ENCODE assay signal across 19 cellular contexts in genomic region chr5:116063950-116064349, GRCh38. TPM values are rescaled to one million over a fixed set of nuclear protein-coding genes. Genes with fewer than 3 reads are reported as not detected.
DNase-seq lines count a peak whose midpoint lies in the region; ATAC-seq, FAIRE-seq and TF ChIP-seq lines count a peak whose summit lies in the region.
"Had no signal": no experiment of that assay in that cellular context is flagged by ENCODE, and none has a peak within 500 bp of the region (broad histone marks: within the 10 kb centered on the region; RNA-seq: fewer than 3 reads in every experiment).

No MANE protein-coding gene starts in this region.

- no peak for TF ChIP-seq CTCF in astrocyte of the cerebellum (IDR thresholded peaks at IDR 0.05; ENCODE audit: low read depth, low read length, missing control alignments)

- no peak overlapping the region for H3K4me3 ChIP-seq in astrocyte of the cerebellum (ENCODE audit: low read depth, low read length)
- H3K4me3 ChIP-seq: BLaER1 treated with 17β-estradiol and CSF1 and Interleukin-3, amounts not matched to agents 10 nM and 100 nM had no signal

- H3K27me3 Mint-ChIP-seq in activated CD4-positive, alpha-beta T cell treated with anti-CD3 and anti-CD28 coated beads, Interleukin-2, amount 10 ng/mL, durations not matched to agents 24 days and 14 days = peaks cover 31% of the 10 kb centered on the region

- H3K4me1 Mint-ChIP-seq in activated CD4-positive, alpha-beta T cell treated with anti-CD3 and anti-CD28 coated beads, Interleukin-2, amount 10 ng/mL, durations not matched to agents 24 days and 14 days = no peaks in the 10 kb centered on the region

- intact Hi-C loops in activated CD4-positive, alpha-beta T cell treated with anti-CD3 and anti-CD28 coated beads, Interleukin-2, amount 10 ng/mL, durations not matched to agents 24 days and 14 days (cut with micrococcal nuclease) = no loop called here

- no peak for ATAC-seq in GM21381 (IDR thresholded peaks at IDR 0.05; ENCODE audit: unreplicated experiment)

- no peak overlapping the region for H3K27ac Mint-ChIP-seq in activated CD4-positive, alpha-beta T cell treated with anti-CD3 and anti-CD28 coated beads, Interleukin-2, amount 10 ng/mL, durations not matched to agents 24 days and 14 days

- peak; percentile 40 for DNase-seq in activated CD4-positive, alpha-beta T cell treated with anti-CD3 and anti-CD28 coated beads, Interleukin-2, amount 10 ng/mL, durations not matched to agents 24 days and 14 days
- DNase-seq in activated CD4-positive, alpha-beta T cell treated with anti-CD3 and anti-CD28 coated beads for 1 hour = no peak
- DNase-seq in LHCN-M2 (ENCODE audit: low read depth) = peak; percentile 25
- peak; percentile 18 for DNase-seq in astrocyte of the cerebellum (ENCODE audit: low read depth)
- DNase-seq in urothelium cell line (ENCODE audit: low spot score) = peak; percentile 21
- DNase-seq in activated effector memory CD4-positive, alpha-beta T cell treated with Interleukin-2 at 50 U/mL for 16 hours = no peak
- no peak for DNase-seq in epidermal melanocyte (ENCODE audit: insufficient read length, low spot score)
- DNase-seq: 8988T; CD8-positive, alpha-beta memory T cell; DND-41; H7; Karpas-422; NCI-H1417; NCI-H187 treated with DMSO at 0.1 percent for 48 hours; NCI-H2171 treated with DMSO at 0.1 percent for 48 hours; NCI-H510A; SK-N-SH had no signal

- no peak for FAIRE-seq in urothelium cell line (lab: Jason Lieb, UNC)

- in situ Hi-C loops in astrocyte of the cerebellum (cut with HindIII; ENCODE audit: low sequenced_read_pairs) = no loop called here

- no peak overlapping the region for H3K4me3 Mint-ChIP-seq in activated CD4-positive, alpha-beta T cell treated with anti-CD3 and anti-CD28 coated beads, Interleukin-2, amount 10 ng/mL, durations not matched to agents 24 days and 14 days
- H3K4me3 Mint-ChIP-seq: CD8-positive, alpha-beta memory T cell had no signal

- H3K36me3 Mint-ChIP-seq in activated CD4-positive, alpha-beta T cell treated with anti-CD3 and anti-CD28 coated beads, Interleukin-2, amount 10 ng/mL, durations not matched to agents 24 days and 14 days (ENCODE audit: low read depth) = no peaks in the 10 kb centered on the region
- H3K36me3 Mint-ChIP-seq: CD8-positive, alpha-beta memory T cell had no signal

- no peaks in the 10 kb centered on the region for H3K9me3 Mint-ChIP-seq in activated CD4-positive, alpha-beta T cell treated with anti-CD3 and anti-CD28 coated beads, Interleukin-2, amount 10 ng/mL, durations not matched to agents 24 days and 14 days
- H3K9me3 Mint-ChIP-seq: CD8-positive, alpha-beta memory T cell had no signal

RNA-seq across cellular contexts. Expression of gene COMMD10, which starts 20.9 kb away (rescaled TPM):
- total RNA-seq in activated CD4-positive, alpha-beta T cell treated with anti-CD3 and anti-CD28 coated beads, Interleukin-2, amount 10 ng/mL, durations not matched to agents 24 days and 14 days = 22.2 and 24.4 TPM in 2 replicates
- total RNA-seq in LHCN-M2 (2014; rRNA removed) = 33.3 and 37.7 TPM in 2 replicates
- 21.3 TPM for polyA plus RNA-seq in LHCN-M2 (2012)

RNA-seq across cellular contexts. Expression of gene ARL14EPL, which starts 31.7 kb away (rescaled TPM):
- not detected in 2 replicates for total RNA-seq in activated CD4-positive, alpha-beta T cell treated with anti-CD3 and anti-CD28 coated beads, Interleukin-2, amount 10 ng/mL, durations not matched to agents 24 days and 14 days
- 0.40 TPM in 1 of 2 replicates, not detected in the other for total RNA-seq in LHCN-M2 (2014; rRNA removed)
- polyA plus RNA-seq in LHCN-M2 (2012) = not detected
- total RNA-seq: CD8-positive, alpha-beta memory T cell; H7 had no signal
- polyA plus RNA-seq: CD8-positive, alpha-beta memory T cell; SK-N-SH had no signal

Comparison
In these comparisons a context has a peak if more than half of its experiments do, and no peak if none do; other contexts are left out.
1. DNase-seq: peak in activated CD4-positive, alpha-beta T cell treated with anti-CD3 and anti-CD28 coated beads, Interleukin-2, amount 10 ng/mL, durations not matched to agents 24 days and 14 days (single experiment), LHCN-M2 (single experiment), astrocyte of the cerebellum (single experiment) and urothelium cell line (single experiment); none in activated CD4-positive, alpha-beta T cell treated with anti-CD3 and anti-CD28 coated beads for 1 hour (single experiment), activated effector memory CD4-positive, alpha-beta T cell treated with Interleukin-2 at 50 U/mL for 16 hours (single experiment) and epidermal melanocyte (single experiment).